ENCODE assay signal across 18 cellular contexts in genomic region chr5:22560115-22560514, GRCh38.
DNase-seq lines count a peak whose midpoint lies in the region; ATAC-seq and TF ChIP-seq lines count a peak whose summit lies in the region.
"Had no signal": no experiment of that assay in that cellular context is flagged by ENCODE, and none has a peak within 500 bp of the region (broad histone marks: within the 10 kb centered on the region; RNA-seq: fewer than 3 reads in every experiment).

No MANE protein-coding gene starts in this region.

- ATAC-seq in omental fat pad (ENCODE audit: low FRiP score) = peak; percentile 83
- no peak for ATAC-seq in stimulated activated effector memory CD8-positive, alpha-beta T cell treated with anti-CD3 and anti-CD28 coated beads, Interleukin-12 subunit alpha, Interleukin-12 subunit beta, amount 100 ng/mL, for 72 hours
- ATAC-seq: activated CD8-positive, alpha-beta T cell treated with anti-CD3 and anti-CD28 coated beads for 36 hours; HCT116; Right ventricle myocardium inferior had no signal

- no peak overlapping the region for H3K4me3 ChIP-seq in epithelial cell of esophagus (ENCODE audit: low read length)
- H3K4me3 ChIP-seq in smooth muscle cell = no peak overlapping the region
- H3K4me3 ChIP-seq: thoracic aorta had no signal

- H3K4me1 ChIP-seq in smooth muscle cell (ENCODE audit: low read depth) = no peaks in the 10 kb centered on the region

- no peak overlapping the region for H3K27ac Mint-ChIP-seq in stimulated activated effector memory CD8-positive, alpha-beta T cell treated with anti-CD3 and anti-CD28 coated beads, Interleukin-12 subunit alpha, Interleukin-12 subunit beta, amount 100 ng/mL, for 72 hours
- H3K27ac Mint-ChIP-seq: activated CD8-positive, alpha-beta T cell treated with anti-CD3 and anti-CD28 coated beads for 36 hours had no signal

- no peak overlapping the region for H3K4me2 ChIP-seq in smooth muscle cell

- H2AFZ ChIP-seq in smooth muscle cell (ENCODE audit: low read depth) = no peak overlapping the region

- H3K4me1 Mint-ChIP-seq in stimulated activated effector memory CD8-positive, alpha-beta T cell treated with anti-CD3 and anti-CD28 coated beads, Interleukin-12 subunit alpha, Interleukin-12 subunit beta, amount 100 ng/mL, for 72 hours = no peaks in the 10 kb centered on the region

- H3K27me3 ChIP-seq in smooth muscle cell (ENCODE audit: low read depth) = no peaks in the 10 kb centered on the region

- H3K9me3 ChIP-seq in smooth muscle cell (replicated peaks; ENCODE audit: low read depth) = no peaks in the 10 kb centered on the region
- H3K9me3 ChIP-seq: thoracic aorta had no signal

- no peaks in the 10 kb centered on the region for H4K20me1 ChIP-seq in smooth muscle cell (ENCODE audit: low read depth)

- no peak overlapping the region for H3K27ac ChIP-seq in smooth muscle cell (ENCODE audit: low read depth)
- H3K27ac ChIP-seq: 22Rv1, HL-60, thoracic aorta had no signal

- DNase-seq in NCI-H1105 treated with DMSO at 0.1 percent for 48 hours (lab: John Stamatoyannopoulos, UW) (peak; percentile 13), NCI-H1105 (lab: John Stamatoyannopoulos, UW) (no peak), RPMI7951 (ENCODE audit: low read depth) (peak; percentile 72), epithelial cell of esophagus (ENCODE audit: low read depth) (peak; percentile 95), omental fat pad (ENCODE audit: low spot score) (no peak), smooth muscle cell (lab: John Stamatoyannopoulos, UW; ENCODE audit: unreplicated experiment) (no peak), hippocampal formation (lab: John Stamatoyannopoulos, UW) (no peak)
- no peak for DNase-seq in stimulated activated effector memory CD8-positive, alpha-beta T cell treated with anti-CD3 and anti-CD28 coated beads, Interleukin-12 subunit alpha, Interleukin-12 subunit beta, amount 100 ng/mL, for 72 hours (ENCODE audit: low spot score in 2 of 2)
- DNase-seq: activated CD8-positive, alpha-beta T cell treated with anti-CD3 and anti-CD28 coated beads for 36 hours; activated effector memory CD4-positive, alpha-beta T cell treated with anti-CD3 and anti-CD28 coated beads, Interleukin-2, amount 50 U/mL, for 16 hours; central memory CD4-positive, alpha-beta T cell; midbrain; NCI-H446 had no signal

- H3K36me3 ChIP-seq in smooth muscle cell (ENCODE audit: low read depth) = no peaks in the 10 kb centered on the region
- H3K36me3 ChIP-seq: thoracic aorta had no signal

- no peak overlapping the region for H3K4me3 Mint-ChIP-seq in stimulated activated effector memory CD8-positive, alpha-beta T cell treated with anti-CD3 and anti-CD28 coated beads, Interleukin-12 subunit alpha, Interleukin-12 subunit beta, amount 100 ng/mL, for 72 hours
- H3K4me3 Mint-ChIP-seq: activated CD8-positive, alpha-beta T cell treated with anti-CD3 and anti-CD28 coated beads for 36 hours had no signal

- H3K36me3 Mint-ChIP-seq in stimulated activated effector memory CD8-positive, alpha-beta T cell treated with anti-CD3 and anti-CD28 coated beads, Interleukin-12 subunit alpha, Interleukin-12 subunit beta, amount 100 ng/mL, for 72 hours = no peaks in the 10 kb centered on the region

- TF ChIP-seq CTCF in epithelial cell of esophagus (IDR thresholded peaks at IDR 0.05; ENCODE audit: insufficient read depth, low read depth, low read length, missing control alignments) (no peak), omental fat pad (IDR thresholded peaks at IDR 0.05) (no peak), smooth muscle cell (IDR thresholded peaks at IDR 0.05; ENCODE audit: borderline replicate concordance, insufficient read depth, poor library complexity, severe bottlenecking) (no peak)

- WGBS in smooth muscle cell (ENCODE audit: low lambda C conversion rate) = 34% methylated on average over 3 of the region's 3 CpGs

- H3F3A ChIP-seq in smooth muscle cell (ENCODE audit: low read depth) = no peaks in the 10 kb centered on the region

- H3K9me3 Mint-ChIP-seq in stimulated activated effector memory CD8-positive, alpha-beta T cell treated with anti-CD3 and anti-CD28 coated beads, Interleukin-12 subunit alpha, Interleukin-12 subunit beta, amount 100 ng/mL, for 72 hours = peaks cover 19% of the 10 kb centered on the region

- no peaks in the 10 kb centered on the region for H3K79me2 ChIP-seq in smooth muscle cell (ENCODE audit: low read depth)

- no peak overlapping the region for H3K9ac ChIP-seq in smooth muscle cell (ENCODE audit: low read depth)

Comparison
In these comparisons a context has a peak if more than half of its experiments do, and no peak if none do; other contexts are left out.
1. DNase-seq: peak in NCI-H1105 treated with DMSO at 0.1 percent for 48 hours (single experiment), RPMI7951 (single experiment) and epithelial cell of esophagus (single experiment); none in NCI-H1105 (single experiment), omental fat pad (single experiment), stimulated activated effector memory CD8-positive, alpha-beta T cell treated with anti-CD3 and anti-CD28 coated beads, Interleukin-12 subunit alpha, Interleukin-12 subunit beta, amount 100 ng/mL, for 72 hours (0 of 2), smooth muscle cell (single experiment) and hippocampal formation (0 of 2).